In the genomic region with DNA sequence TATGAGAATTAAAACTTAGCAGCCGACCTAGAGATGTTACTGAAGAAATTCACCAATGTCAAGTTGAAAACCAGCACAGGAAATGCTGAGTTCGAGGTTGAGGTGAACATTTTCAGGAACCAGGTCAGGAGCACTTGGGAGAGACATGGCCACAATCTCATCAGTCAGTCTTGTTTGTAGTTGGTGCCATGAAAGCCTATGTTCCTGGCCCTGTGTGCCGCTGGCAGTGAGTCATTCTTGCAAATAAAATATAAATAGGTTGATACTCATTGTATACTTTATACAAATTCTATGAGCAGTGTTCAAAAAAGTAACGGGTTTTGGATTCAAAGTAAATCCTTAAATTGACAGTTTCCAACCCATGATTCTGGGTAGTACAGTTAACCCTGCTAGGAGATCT, we compare ENCODE assay signal across 9 cellular contexts. TPM values are rescaled to one million over a fixed set of nuclear protein-coding genes. Genes with fewer than 3 reads are reported as not detected.
DNase-seq lines count a peak whose midpoint lies in the region; ATAC-seq and TF ChIP-seq lines count a peak whose summit lies in the region.
"Had no signal": no experiment of that assay in that cellular context is flagged by ENCODE, and none has a peak within 500 bp of the region (broad histone marks: within the 10 kb centered on the region; RNA-seq: fewer than 3 reads in every experiment).

No MANE protein-coding gene starts in this region.

- peak overlapping the region; percentile 70 for H3K4me3 Mint-ChIP-seq in central memory CD8-positive, alpha-beta T cell

- H3K36me3 ChIP-seq in Loucy (ENCODE audit: insufficient read depth, low read length) (no peaks in the 10 kb centered on the region), neural cell (ENCODE audit: insufficient read depth, low read length) (no peaks in the 10 kb centered on the region)
- H3K36me3 ChIP-seq: cardiac muscle cell had no signal

- no peak for TF ChIP-seq EP300 in neural cell (conservative IDR thresholded peaks at IDR 0.05; ENCODE audit: poor library complexity, severe bottlenecking)

- no peaks in the 10 kb centered on the region for H4K20me1 ChIP-seq in Loucy (ENCODE audit: insufficient read depth, low read length, poor library complexity, severe bottlenecking)
- no peaks in the 10 kb centered on the region for H4K20me1 ChIP-seq in neural cell (ENCODE audit: insufficient read depth)

- H3K9me2 ChIP-seq in Loucy (replicated peaks; ENCODE audit: low read depth, low read length), result no peaks in the 10 kb centered on the region
- H3K9me2 ChIP-seq in neural cell (ENCODE audit: insufficient read depth, low read length), result no peaks in the 10 kb centered on the region

- H3K36me3 Mint-ChIP-seq in central memory CD8-positive, alpha-beta T cell (ENCODE audit: insufficient read depth), result peaks cover 15% of the 10 kb centered on the region

- H3K4me2 ChIP-seq in Loucy (ENCODE audit: low read depth, low read length, poor library complexity, severe bottlenecking), result peak overlapping the region; percentile 86
- H3K4me2 ChIP-seq in neural cell (ENCODE audit: low read length), result peak overlapping the region; percentile 54

- H3K27me3 Mint-ChIP-seq in central memory CD8-positive, alpha-beta T cell, result no peaks in the 10 kb centered on the region

- TF ChIP-seq CTCF in Loucy (conservative IDR thresholded peaks at IDR 0.05; ENCODE audit: low read length) (no peak), neural cell (IDR thresholded peaks at IDR 0.05; ENCODE audit: poor library complexity, severe bottlenecking) (no peak)

- H3K4me3 ChIP-seq in Loucy (ENCODE audit: low read length, poor library complexity, severe bottlenecking) (peak overlapping the region; percentile 81), neural cell (ENCODE audit: low read length) (peak overlapping the region; percentile 77)

- no peak for ATAC-seq in central memory CD8-positive, alpha-beta T cell (replicated peaks; ENCODE audit: extremely low read depth, poor library complexity, severe bottlenecking)
- ATAC-seq in HG03025 (IDR thresholded peaks at IDR 0.05; ENCODE audit: low FRiP score, unreplicated experiment), result no peak

- peak overlapping the region; percentile 46 for H3K27ac Mint-ChIP-seq in central memory CD8-positive, alpha-beta T cell (ENCODE audit: low read depth)

- peaks cover 39% of the 10 kb centered on the region for H3K4me1 Mint-ChIP-seq in central memory CD8-positive, alpha-beta T cell

- H3K27me3 ChIP-seq in Loucy (ENCODE audit: insufficient read depth, low read length, poor library complexity, severe bottlenecking) (no peaks in the 10 kb centered on the region), neural cell (ENCODE audit: insufficient read depth, low read depth, low read length) (no peaks in the 10 kb centered on the region)
- H3K27me3 ChIP-seq: cardiac muscle cell had no signal

- H3K9ac ChIP-seq in Loucy (ENCODE audit: low read depth, low read length, poor library complexity, severe bottlenecking) (peak overlapping the region; percentile 80), neural cell (ENCODE audit: low read length) (peak overlapping the region; percentile 80)

- H2AFZ ChIP-seq in Loucy (ENCODE audit: low read length), result no peak overlapping the region
- no peak overlapping the region for H2AFZ ChIP-seq in neural cell (ENCODE audit: low read depth, low read length)

- TF ChIP-seq RAD21 in neural cell (conservative IDR thresholded peaks at IDR 0.05), result no peak

- peaks cover 71% of the 10 kb centered on the region for H3K4me1 ChIP-seq in Loucy (ENCODE audit: insufficient read depth, low read length, poor library complexity, severe bottlenecking)

- H3K9me3 ChIP-seq in Loucy (ENCODE audit: insufficient read depth, low read depth, low read length), result no peaks in the 10 kb centered on the region
- no peaks in the 10 kb centered on the region for H3K9me3 ChIP-seq in neural cell (ENCODE audit: low read length)

- H3K79me2 ChIP-seq in Loucy (ENCODE audit: insufficient read depth, low read length) (peaks cover 27% of the 10 kb centered on the region), neural cell (replicated peaks; ENCODE audit: insufficient read depth, low read length) (peaks cover 15% of the 10 kb centered on the region)

- DNase-seq in DMS53 treated with DMSO at 0.1 percent for 48 hours (lab: John Stamatoyannopoulos, UW; ENCODE audit: unreplicated experiment), result peak; percentile 2
- no peak for DNase-seq in central memory CD8-positive, alpha-beta T cell (ENCODE audit: low spot score in 2 of 2)
- no peak for DNase-seq in amygdala (lab: John Stamatoyannopoulos, UW)
- DNase-seq in NCI-H2171 (lab: John Stamatoyannopoulos, UW), result no peak
- DNase-seq in amniotic stem cell (lab: John Stamatoyannopoulos, UW), result no peak

- no peak overlapping the region for H3K27ac ChIP-seq in neural cell (ENCODE audit: low read length)
- H3K27ac ChIP-seq: cardiac muscle cell had no signal

- no peaks in the 10 kb centered on the region for H3K9me3 Mint-ChIP-seq in central memory CD8-positive, alpha-beta T cell

- H3F3A ChIP-seq in Loucy (ENCODE audit: low read depth) (no peaks in the 10 kb centered on the region), neural cell (ENCODE audit: insufficient read depth, low read length, poor library complexity, severe bottlenecking) (no peaks in the 10 kb centered on the region)

TF ChIP-seq in neural cell, 6 proteins besides CTCF, POLR2A, EP300 and RAD21:
- TF ChIP-seq SMC3 (conservative IDR thresholded peaks at IDR 0.05; ENCODE audit: poor library complexity) (no peak), TAF1 (IDR thresholded peaks at IDR 0.05; ENCODE audit: low read depth) (no peak), POLR2AphosphoS5 (IDR thresholded peaks at IDR 0.05) (no peak), MXI1 (conservative IDR thresholded peaks at IDR 0.05; ENCODE audit: poor library complexity, severe bottlenecking) (no peak), EZH2 (IDR thresholded peaks at IDR 0.05; ENCODE audit: borderline replicate concordance, insufficient read depth, low read length, poor library complexity, severe bottlenecking) (no peak)
TF ChIP-seq in neural cell: peak in this region for 0.

RNA-seq across cellular contexts. Expression of a gene that starts 1.5 kb away (rescaled TPM):
- polyA plus RNA-seq in neural cell, result 3.8 and 4.1 TPM in 2 replicates
- polyA minus RNA-seq in neural cell, result 11.7 and 16.9 TPM in 2 replicates
